ENCODE assay signal across 1 cellular context in the genomic region with DNA sequence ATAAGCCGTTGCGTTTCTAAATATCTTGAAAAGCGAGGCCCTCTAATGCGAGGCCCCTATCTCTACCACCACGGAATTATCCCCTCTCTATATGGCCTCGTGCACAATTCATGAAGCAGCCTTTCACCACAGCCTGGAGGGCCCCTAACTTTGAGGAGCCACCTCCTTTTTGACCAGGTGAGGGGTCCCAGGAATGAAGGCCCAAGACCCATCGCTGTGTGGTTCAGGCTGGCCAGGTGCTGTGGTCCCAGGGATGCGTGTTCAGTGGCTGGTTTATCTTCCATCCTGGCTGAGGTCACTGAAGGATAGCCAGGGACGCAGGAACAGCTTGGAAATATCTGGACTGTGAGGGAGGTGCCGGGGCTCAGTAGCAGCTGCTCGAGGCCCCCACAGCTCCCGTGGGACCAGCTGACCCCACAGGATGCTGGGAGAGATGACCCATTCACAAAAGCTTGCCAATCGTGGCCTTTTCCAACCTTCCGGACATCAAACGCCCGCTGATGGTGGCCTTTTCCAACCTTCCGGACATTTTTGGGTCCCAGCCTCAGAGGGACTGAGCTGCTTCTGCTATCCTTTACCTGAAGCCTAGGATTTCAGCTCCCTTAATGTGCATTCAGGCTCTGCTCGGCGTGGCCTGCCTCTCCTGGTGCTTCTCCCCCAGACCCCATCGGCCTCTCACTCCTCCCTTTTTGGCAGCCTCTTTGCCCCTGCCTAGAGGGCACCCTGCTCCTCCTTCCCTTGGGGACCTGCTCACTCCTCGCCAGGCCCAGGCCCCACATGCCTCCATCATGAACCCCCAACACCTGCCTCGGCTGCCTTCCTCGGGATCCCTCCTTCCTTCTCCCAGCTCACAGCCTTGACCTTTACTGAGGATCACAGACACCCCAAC.
TF ChIP-seq lines count a peak whose summit lies in the region.

No MANE protein-coding gene starts in this region.

TF ChIP-seq in GM23338, 12 proteins besides CTCF, POLR2A, EP300 and RAD21:
- TF ChIP-seq, protein P1, sequence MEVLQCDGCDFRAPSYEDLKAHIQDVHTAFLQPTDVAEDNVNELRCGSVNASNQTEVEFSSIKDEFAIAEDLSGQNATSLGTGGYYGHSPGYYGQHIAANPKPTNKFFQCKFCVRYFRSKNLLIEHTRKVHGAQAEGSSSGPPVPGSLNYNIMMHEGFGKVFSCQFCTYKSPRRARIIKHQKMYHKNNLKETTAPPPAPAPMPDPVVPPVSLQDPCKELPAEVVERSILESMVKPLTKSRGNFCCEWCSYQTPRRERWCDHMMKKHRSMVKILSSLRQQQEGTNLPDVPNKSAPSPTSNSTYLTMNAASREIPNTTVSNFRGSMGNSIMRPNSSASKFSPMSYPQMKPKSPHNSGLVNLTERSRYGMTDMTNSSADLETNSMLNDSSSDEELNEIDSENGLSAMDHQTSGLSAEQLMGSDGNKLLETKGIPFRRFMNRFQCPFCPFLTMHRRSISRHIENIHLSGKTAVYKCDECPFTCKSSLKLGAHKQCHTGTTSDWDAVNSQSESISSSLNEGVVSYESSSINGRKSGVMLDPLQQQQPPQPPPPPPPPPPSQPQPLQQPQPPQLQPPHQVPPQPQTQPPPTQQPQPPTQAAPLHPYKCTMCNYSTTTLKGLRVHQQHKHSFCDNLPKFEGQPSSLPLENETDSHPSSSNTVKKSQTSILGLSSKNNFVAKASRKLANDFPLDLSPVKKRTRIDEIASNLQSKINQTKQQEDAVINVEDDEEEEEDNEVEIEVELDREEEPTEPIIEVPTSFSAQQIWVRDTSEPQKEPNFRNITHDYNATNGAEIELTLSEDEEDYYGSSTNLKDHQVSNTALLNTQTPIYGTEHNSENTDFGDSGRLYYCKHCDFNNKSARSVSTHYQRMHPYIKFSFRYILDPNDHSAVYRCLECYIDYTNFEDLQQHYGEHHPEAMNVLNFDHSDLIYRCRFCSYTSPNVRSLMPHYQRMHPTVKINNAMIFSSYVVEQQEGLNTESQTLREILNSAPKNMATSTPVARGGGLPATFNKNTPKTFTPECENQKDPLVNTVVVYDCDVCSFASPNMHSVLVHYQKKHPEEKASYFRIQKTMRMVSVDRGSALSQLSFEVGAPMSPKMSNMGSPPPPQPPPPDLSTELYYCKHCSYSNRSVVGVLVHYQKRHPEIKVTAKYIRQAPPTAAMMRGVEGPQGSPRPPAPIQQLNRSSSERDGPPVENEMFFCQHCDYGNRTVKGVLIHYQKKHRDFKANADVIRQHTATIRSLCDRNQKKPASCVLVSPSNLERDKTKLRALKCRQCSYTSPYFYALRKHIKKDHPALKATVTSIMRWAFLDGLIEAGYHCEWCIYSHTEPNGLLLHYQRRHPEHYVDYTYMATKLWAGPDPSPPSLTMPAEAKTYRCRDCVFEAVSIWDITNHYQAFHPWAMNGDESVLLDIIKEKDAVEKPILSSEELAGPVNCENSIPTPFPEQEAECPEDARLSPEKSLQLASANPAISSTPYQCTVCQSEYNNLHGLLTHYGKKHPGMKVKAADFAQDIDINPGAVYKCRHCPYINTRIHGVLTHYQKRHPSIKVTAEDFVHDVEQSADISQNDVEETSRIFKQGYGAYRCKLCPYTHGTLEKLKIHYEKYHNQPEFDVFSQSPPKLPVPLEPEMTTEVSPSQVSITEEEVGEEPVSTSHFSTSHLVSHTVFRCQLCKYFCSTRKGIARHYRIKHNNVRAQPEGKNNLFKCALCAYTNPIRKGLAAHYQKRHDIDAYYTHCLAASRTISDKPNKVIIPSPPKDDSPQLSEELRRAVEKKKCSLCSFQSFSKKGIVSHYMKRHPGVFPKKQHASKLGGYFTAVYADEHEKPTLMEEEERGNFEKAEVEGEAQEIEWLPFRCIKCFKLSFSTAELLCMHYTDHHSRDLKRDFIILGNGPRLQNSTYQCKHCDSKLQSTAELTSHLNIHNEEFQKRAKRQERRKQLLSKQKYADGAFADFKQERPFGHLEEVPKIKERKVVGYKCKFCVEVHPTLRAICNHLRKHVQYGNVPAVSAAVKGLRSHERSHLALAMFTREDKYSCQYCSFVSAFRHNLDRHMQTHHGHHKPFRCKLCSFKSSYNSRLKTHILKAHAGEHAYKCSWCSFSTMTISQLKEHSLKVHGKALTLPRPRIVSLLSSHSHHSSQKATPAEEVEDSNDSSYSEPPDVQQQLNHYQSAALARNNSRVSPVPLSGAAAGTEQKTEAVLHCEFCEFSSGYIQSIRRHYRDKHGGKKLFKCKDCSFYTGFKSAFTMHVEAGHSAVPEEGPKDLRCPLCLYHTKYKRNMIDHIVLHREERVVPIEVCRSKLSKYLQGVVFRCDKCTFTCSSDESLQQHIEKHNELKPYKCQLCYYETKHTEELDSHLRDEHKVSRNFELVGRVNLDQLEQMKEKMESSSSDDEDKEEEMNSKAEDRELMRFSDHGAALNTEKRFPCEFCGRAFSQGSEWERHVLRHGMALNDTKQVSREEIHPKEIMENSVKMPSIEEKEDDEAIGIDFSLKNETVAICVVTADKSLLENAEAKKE (CRISPR knock-in tag; IDR thresholded peaks at IDR 0.05): no peak
- no peak for TF ChIP-seq ZNF331 (CRISPR knock-in tag; IDR thresholded peaks at IDR 0.05; ENCODE audit: low read depth)
- TF ChIP-seq EZH2 (IDR thresholded peaks at IDR 0.05; ENCODE audit: low read depth, unreplicated experiment): no peak
- TF ChIP-seq, protein P2, sequence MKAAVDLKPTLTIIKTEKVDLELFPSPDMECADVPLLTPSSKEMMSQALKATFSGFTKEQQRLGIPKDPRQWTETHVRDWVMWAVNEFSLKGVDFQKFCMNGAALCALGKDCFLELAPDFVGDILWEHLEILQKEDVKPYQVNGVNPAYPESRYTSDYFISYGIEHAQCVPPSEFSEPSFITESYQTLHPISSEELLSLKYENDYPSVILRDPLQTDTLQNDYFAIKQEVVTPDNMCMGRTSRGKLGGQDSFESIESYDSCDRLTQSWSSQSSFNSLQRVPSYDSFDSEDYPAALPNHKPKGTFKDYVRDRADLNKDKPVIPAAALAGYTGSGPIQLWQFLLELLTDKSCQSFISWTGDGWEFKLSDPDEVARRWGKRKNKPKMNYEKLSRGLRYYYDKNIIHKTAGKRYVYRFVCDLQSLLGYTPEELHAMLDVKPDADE (IDR thresholded peaks at IDR 0.05): no peak
- no peak for TF ChIP-seq EZH2phosphoT487 (IDR thresholded peaks at IDR 0.05; ENCODE audit: unreplicated experiment)
- TF ChIP-seq NANOG (IDR thresholded peaks at IDR 0.05; ENCODE audit: borderline replicate concordance): no peak
- TF ChIP-seq POLR2AphosphoS5 (IDR thresholded peaks at IDR 0.05; ENCODE audit: low read depth): no peak
- TF ChIP-seq JUNB (IDR thresholded peaks at IDR 0.05; ENCODE audit: unreplicated experiment): no peak
- no peak for TF ChIP-seq CREB1 (CRISPR knock-in tag; IDR thresholded peaks at IDR 0.05; ENCODE audit: low read depth)
- TF ChIP-seq, protein P3, sequence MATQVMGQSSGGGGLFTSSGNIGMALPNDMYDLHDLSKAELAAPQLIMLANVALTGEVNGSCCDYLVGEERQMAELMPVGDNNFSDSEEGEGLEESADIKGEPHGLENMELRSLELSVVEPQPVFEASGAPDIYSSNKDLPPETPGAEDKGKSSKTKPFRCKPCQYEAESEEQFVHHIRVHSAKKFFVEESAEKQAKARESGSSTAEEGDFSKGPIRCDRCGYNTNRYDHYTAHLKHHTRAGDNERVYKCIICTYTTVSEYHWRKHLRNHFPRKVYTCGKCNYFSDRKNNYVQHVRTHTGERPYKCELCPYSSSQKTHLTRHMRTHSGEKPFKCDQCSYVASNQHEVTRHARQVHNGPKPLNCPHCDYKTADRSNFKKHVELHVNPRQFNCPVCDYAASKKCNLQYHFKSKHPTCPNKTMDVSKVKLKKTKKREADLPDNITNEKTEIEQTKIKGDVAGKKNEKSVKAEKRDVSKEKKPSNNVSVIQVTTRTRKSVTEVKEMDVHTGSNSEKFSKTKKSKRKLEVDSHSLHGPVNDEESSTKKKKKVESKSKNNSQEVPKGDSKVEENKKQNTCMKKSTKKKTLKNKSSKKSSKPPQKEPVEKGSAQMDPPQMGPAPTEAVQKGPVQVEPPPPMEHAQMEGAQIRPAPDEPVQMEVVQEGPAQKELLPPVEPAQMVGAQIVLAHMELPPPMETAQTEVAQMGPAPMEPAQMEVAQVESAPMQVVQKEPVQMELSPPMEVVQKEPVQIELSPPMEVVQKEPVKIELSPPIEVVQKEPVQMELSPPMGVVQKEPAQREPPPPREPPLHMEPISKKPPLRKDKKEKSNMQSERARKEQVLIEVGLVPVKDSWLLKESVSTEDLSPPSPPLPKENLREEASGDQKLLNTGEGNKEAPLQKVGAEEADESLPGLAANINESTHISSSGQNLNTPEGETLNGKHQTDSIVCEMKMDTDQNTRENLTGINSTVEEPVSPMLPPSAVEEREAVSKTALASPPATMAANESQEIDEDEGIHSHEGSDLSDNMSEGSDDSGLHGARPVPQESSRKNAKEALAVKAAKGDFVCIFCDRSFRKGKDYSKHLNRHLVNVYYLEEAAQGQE (IDR thresholded peaks at IDR 0.05; ENCODE audit: unreplicated experiment): no peak
- no peak for TF ChIP-seq STAT1 (IDR thresholded peaks at IDR 0.05; ENCODE audit: unreplicated experiment)
- TF ChIP-seq ZNF114 (CRISPR knock-in tag; IDR thresholded peaks at IDR 0.05): no peak
